1 cellular context compared by ENCODE assay signal in the genomic region with DNA sequence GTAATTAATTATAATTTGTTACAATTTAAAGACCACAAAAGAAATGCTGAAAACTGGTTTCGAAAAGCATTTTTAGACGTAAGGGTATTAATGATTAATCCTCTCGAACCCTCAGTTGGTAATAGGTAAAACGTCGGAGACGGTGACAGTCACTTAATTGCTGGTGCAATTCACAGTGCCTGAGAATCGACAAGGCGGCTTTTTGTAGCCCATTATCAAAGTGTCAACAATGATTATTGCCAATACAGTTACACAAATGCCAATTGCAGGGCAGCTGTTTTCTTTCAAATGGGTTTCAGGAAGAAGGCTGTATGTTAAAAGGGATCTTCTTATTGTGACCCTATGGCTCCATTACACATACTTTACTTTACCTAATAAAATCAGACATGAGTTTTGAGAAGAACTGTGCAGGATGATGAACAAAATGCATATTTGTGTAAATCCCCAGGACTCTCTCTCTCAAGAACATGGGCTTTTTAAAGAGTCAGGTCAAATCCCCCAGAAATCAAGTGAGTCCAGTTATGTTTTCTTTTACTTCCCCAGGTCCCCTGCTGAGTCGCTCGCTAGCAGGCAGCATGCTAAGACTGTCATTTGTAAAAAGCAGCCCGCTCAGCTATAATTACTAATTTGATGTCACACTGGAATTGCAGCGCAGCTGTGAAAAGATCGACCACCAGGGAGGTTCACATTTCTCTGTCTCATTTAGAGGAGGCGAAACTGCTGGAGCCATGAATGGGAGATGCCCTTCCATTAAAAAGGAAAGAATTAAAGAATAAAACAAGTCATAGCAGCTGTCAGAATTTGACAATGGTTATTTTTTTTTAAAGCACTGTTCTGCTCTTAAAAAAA.
TF ChIP-seq lines count a peak whose summit lies in the region.

No MANE protein-coding gene starts in this region.

TF ChIP-seq in HEK293, 187 proteins besides CTCF, POLR2A, EP300 and RAD21 (continued from another document):
- TF ChIP-seq, protein P1, sequence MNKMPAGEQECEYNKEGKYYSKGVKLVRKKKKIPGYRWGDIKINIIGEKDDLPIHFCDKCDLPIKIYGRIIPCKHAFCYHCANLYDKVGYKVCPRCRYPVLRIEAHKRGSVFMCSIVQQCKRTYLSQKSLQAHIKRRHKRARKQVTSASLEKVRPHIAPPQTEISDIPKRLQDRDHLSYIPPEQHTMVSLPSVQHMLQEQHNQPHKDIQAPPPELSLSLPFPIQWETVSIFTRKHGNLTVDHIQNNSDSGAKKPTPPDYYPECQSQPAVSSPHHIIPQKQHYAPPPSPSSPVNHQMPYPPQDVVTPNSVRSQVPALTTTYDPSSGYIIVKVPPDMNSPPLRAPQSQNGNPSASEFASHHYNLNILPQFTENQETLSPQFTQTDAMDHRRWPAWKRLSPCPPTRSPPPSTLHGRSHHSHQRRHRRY (tag by site-specific recombination; IDR thresholded peaks at IDR 0.05): no peak
- TF ChIP-seq SP7 (tag by site-specific recombination; IDR thresholded peaks at IDR 0.05) (peak; percentile 91), ZNF530 (tag by site-specific recombination; IDR thresholded peaks at IDR 0.05; ENCODE audit: low read depth) (no peak), ZNF621 (tag by site-specific recombination; IDR thresholded peaks at IDR 0.05) (no peak), MZF1 (tag by site-specific recombination; IDR thresholded peaks at IDR 0.05; ENCODE audit: borderline replicate concordance) (peak; percentile 93), ZIC2 (tag by site-specific recombination; IDR thresholded peaks at IDR 0.05) (peak; percentile 76), ZNF157 (tag by site-specific recombination; IDR thresholded peaks at IDR 0.05) (no peak), MYNN (tag by site-specific recombination; IDR thresholded peaks at IDR 0.05; ENCODE audit: borderline replicate concordance) (no peak), ZNF561 (tag by site-specific recombination; IDR thresholded peaks at IDR 0.05; ENCODE audit: borderline replicate concordance) (no peak), PRDM1 (tag by site-specific recombination; IDR thresholded peaks at IDR 0.05) (no peak), GLIS1 (tag by site-specific recombination; IDR thresholded peaks at IDR 0.05) (peak; percentile 95), ZBTB8A (tag by site-specific recombination; IDR thresholded peaks at IDR 0.05) (peak; percentile 15; the same call in 1 of the 2 replicates), KLF10 (tag by site-specific recombination; IDR thresholded peaks at IDR 0.05) (0 out of 2 replicates have a peak, but pooled peaks have one; percentile 33), FEZF1 (tag by site-specific recombination; IDR thresholded peaks at IDR 0.05) (peak; percentile 71)
- TF ChIP-seq, protein P2, sequence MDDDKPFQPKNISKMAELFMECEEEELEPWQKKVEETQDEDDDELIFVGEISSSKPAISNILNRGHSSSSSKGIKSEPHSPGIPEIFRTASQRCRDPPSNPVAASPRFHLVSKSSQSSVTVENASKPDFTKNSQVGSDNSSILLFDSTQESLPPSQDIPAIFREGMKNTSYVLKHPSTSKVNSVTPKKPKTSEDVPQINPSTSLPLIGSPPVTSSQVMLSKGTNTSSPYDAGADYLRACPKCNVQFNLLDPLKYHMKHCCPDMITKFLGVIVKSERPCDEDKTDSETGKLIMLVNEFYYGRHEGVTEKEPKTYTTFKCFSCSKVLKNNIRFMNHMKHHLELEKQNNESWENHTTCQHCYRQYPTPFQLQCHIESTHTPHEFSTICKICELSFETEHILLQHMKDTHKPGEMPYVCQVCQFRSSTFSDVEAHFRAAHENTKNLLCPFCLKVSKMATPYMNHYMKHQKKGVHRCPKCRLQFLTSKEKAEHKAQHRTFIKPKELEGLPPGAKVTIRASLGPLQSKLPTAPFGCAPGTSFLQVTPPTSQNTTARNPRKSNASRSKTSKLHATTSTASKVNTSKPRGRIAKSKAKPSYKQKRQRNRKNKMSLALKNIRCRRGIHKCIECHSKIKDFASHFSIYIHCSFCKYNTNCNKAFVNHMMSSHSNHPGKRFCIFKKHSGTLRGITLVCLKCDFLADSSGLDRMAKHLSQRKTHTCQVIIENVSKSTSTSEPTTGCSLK (tag by site-specific recombination; IDR thresholded peaks at IDR 0.05): no peak
- TF ChIP-seq, protein P3, sequence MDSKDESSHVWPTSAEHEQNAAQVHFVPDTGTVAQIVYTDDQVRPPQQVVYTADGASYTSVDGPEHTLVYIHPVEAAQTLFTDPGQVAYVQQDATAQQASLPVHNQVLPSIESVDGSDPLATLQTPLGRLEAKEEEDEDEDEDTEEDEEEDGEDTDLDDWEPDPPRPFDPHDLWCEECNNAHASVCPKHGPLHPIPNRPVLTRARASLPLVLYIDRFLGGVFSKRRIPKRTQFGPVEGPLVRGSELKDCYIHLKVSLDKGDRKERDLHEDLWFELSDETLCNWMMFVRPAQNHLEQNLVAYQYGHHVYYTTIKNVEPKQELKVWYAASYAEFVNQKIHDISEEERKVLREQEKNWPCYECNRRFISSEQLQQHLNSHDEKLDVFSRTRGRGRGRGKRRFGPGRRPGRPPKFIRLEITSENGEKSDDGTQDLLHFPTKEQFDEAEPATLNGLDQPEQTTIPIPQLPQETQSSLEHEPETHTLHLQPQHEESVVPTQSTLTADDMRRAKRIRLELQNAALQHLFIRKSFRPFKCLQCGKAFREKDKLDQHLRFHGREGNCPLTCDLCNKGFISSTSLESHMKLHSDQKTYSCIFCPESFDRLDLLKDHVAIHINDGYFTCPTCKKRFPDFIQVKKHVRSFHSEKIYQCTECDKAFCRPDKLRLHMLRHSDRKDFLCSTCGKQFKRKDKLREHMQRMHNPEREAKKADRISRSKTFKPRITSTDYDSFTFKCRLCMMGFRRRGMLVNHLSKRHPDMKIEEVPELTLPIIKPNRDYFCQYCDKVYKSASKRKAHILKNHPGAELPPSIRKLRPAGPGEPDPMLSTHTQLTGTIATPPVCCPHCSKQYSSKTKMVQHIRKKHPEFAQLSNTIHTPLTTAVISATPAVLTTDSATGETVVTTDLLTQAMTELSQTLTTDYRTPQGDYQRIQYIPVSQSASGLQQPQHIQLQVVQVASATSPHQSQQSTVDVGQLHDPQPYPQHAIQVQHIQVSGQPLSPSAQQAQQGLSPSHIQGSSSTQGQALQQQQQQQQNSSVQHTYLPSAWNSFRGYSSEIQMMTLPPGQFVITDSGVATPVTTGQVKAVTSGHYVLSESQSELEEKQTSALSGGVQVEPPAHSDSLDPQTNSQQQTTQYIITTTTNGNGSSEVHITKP (tag by site-specific recombination; IDR thresholded peaks at IDR 0.05): peak; percentile 32; the same call in 1 of the 2 replicates
- TF ChIP-seq, protein P4, sequence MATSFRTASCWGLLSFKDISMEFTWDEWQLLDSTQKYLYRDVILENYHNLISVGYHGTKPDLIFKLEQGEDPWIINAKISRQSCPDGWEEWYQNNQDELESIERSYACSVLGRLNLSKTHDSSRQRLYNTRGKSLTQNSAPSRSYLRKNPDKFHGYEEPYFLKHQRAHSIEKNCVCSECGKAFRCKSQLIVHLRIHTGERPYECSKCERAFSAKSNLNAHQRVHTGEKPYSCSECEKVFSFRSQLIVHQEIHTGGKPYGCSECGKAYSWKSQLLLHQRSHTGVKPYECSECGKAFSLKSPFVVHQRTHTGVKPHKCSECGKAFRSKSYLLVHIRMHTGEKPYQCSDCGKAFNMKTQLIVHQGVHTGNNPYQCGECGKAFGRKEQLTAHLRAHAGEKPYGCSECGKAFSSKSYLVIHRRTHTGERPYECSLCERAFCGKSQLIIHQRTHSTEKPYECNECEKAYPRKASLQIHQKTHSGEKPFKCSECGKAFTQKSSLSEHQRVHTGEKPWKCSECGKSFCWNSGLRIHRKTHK (tag by site-specific recombination; IDR thresholded peaks at IDR 0.05): no peak
- TF ChIP-seq, protein P5, sequence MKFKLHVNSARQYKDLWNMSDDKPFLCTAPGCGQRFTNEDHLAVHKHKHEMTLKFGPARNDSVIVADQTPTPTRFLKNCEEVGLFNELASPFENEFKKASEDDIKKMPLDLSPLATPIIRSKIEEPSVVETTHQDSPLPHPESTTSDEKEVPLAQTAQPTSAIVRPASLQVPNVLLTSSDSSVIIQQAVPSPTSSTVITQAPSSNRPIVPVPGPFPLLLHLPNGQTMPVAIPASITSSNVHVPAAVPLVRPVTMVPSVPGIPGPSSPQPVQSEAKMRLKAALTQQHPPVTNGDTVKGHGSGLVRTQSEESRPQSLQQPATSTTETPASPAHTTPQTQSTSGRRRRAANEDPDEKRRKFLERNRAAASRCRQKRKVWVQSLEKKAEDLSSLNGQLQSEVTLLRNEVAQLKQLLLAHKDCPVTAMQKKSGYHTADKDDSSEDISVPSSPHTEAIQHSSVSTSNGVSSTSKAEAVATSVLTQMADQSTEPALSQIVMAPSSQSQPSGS (tag by site-specific recombination; IDR thresholded peaks at IDR 0.05; ENCODE audit: low read depth): no peak
- TF ChIP-seq, protein P6, sequence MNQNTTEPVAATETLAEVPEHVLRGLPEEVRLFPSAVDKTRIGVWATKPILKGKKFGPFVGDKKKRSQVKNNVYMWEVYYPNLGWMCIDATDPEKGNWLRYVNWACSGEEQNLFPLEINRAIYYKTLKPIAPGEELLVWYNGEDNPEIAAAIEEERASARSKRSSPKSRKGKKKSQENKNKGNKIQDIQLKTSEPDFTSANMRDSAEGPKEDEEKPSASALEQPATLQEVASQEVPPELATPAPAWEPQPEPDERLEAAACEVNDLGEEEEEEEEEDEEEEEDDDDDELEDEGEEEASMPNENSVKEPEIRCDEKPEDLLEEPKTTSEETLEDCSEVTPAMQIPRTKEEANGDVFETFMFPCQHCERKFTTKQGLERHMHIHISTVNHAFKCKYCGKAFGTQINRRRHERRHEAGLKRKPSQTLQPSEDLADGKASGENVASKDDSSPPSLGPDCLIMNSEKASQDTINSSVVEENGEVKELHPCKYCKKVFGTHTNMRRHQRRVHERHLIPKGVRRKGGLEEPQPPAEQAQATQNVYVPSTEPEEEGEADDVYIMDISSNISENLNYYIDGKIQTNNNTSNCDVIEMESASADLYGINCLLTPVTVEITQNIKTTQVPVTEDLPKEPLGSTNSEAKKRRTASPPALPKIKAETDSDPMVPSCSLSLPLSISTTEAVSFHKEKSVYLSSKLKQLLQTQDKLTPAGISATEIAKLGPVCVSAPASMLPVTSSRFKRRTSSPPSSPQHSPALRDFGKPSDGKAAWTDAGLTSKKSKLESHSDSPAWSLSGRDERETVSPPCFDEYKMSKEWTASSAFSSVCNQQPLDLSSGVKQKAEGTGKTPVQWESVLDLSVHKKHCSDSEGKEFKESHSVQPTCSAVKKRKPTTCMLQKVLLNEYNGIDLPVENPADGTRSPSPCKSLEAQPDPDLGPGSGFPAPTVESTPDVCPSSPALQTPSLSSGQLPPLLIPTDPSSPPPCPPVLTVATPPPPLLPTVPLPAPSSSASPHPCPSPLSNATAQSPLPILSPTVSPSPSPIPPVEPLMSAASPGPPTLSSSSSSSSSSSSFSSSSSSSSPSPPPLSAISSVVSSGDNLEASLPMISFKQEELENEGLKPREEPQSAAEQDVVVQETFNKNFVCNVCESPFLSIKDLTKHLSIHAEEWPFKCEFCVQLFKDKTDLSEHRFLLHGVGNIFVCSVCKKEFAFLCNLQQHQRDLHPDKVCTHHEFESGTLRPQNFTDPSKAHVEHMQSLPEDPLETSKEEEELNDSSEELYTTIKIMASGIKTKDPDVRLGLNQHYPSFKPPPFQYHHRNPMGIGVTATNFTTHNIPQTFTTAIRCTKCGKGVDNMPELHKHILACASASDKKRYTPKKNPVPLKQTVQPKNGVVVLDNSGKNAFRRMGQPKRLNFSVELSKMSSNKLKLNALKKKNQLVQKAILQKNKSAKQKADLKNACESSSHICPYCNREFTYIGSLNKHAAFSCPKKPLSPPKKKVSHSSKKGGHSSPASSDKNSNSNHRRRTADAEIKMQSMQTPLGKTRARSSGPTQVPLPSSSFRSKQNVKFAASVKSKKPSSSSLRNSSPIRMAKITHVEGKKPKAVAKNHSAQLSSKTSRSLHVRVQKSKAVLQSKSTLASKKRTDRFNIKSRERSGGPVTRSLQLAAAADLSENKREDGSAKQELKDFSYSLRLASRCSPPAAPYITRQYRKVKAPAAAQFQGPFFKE (tag by site-specific recombination; IDR thresholded peaks at IDR 0.05; ENCODE audit: borderline replicate concordance): no peak
